In the genomic region with DNA sequence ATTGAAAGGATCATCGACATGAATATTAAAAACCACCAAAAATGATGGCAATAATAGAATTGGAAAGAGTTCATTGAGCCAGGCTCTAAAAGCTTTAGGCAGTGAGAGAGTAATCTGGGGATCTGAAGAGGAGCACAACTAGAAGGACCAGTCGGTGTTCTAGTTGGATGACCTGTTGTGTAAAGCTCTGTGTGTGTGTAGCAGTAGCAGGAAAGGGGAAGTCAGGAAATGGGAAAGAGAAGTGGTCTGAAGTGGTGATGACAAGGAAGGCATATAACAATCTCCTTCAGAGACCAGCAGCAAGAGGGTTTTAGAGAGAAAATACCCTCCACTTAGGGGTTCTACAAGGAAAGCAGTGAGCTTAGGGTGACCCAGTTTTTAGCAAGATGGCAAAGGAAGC, we compare ENCODE assay signal across 20 cellular contexts.
DNase-seq lines count a peak whose midpoint lies in the region; ATAC-seq and TF ChIP-seq lines count a peak whose summit lies in the region.
"Had no signal": no experiment of that assay in that cellular context is flagged by ENCODE, and none has a peak within 500 bp of the region (broad histone marks: within the 10 kb centered on the region; RNA-seq: fewer than 3 reads in every experiment).

No MANE protein-coding gene starts in this region.

- 79% methylated on average over 2 of the region's 2 CpGs for WGBS in HUES64
- WGBS in prostate gland, result 87% methylated on average over 2 of the region's 2 CpGs

- H3K9ac ChIP-seq in HUES64 (ENCODE audit: low read depth, low read length), result no peak overlapping the region
- H3K9ac ChIP-seq: parathyroid adenoma had no signal

- no peak overlapping the region for H3K4me3 ChIP-seq in HUES64 (ENCODE audit: low read length)
- no peak overlapping the region for H3K4me3 ChIP-seq in RWPE2 (ENCODE audit: severe bottlenecking)
- no peak overlapping the region for H3K4me3 ChIP-seq in upper lobe of right lung
- no peak overlapping the region for H3K4me3 ChIP-seq in prostate gland
- H3K4me3 ChIP-seq: heart left ventricle, lung, skin epidermis had no signal

- intact Hi-C loops in upper lobe of right lung (cut with DNase I), result no loop called here
- intact Hi-C loops in prostate gland (cut with DNase I), result no loop called here

- H3K4me1 ChIP-seq in HUES64 (ENCODE audit: insufficient read depth, low read length), result peaks cover 46% of the 10 kb centered on the region
- peaks cover 28% of the 10 kb centered on the region for H3K4me1 ChIP-seq in RWPE2 (ENCODE audit: insufficient read depth, poor library complexity, severe bottlenecking)
- H3K4me1 ChIP-seq in upper lobe of right lung, result no peaks in the 10 kb centered on the region
- no peaks in the 10 kb centered on the region for H3K4me1 ChIP-seq in prostate gland (replicated peaks)
- H3K4me1 ChIP-seq: BE2C, heart left ventricle had no signal

- no peak for DNase-seq in RWPE2 (ENCODE audit: low spot score)
- no peak for DNase-seq in upper lobe of right lung
- no peak for DNase-seq in RPMI8226
- no peak for DNase-seq in caudate nucleus (lab: John Stamatoyannopoulos, UW)
- no peak for DNase-seq in prostate gland (ENCODE audit: low spot score)
- DNase-seq: activated CD4-positive, alpha-beta T cell treated with anti-CD3 and anti-CD28 coated beads for 1 hour; activated CD8-positive, alpha-beta memory T cell treated with anti-CD3 and anti-CD28 coated beads, Interleukin-2, amount 10 ng/mL, durations not matched to agents 7 days and 5 days; BE2C; central memory CD4-positive, alpha-beta T cell; heart left ventricle; HFFc6; NCI-H2029; NCI-H446 treated with DMSO at 0.1 percent for 48 hours; SHP77 treated with DMSO at 0.1 percent for 48 hours; stimulated activated CD4-positive, alpha-beta T cell treated with anti-CD3 and anti-CD28 coated beads, Interleukin-4, amount 100 ng/mL, for 24 hours had no signal

- H3K27ac ChIP-seq in HUES64 (ENCODE audit: low read depth, low read length) (peak overlapping the region; percentile 87), RWPE2 (ENCODE audit: poor library complexity, severe bottlenecking) (peak overlapping the region; percentile 70), upper lobe of right lung (no peak overlapping the region), caudate nucleus (ENCODE audit: low read depth, low read length) (no peak overlapping the region), prostate gland (no peak overlapping the region)
- H3K27ac ChIP-seq: heart left ventricle, parathyroid adenoma, skin epidermis had no signal

- H3K27me3 ChIP-seq in HUES64 (ENCODE audit: insufficient read depth, low read length), result no peaks in the 10 kb centered on the region
- no peaks in the 10 kb centered on the region for H3K27me3 ChIP-seq in RWPE2 (ENCODE audit: insufficient read depth, poor library complexity, severe bottlenecking)
- no peaks in the 10 kb centered on the region for H3K27me3 ChIP-seq in upper lobe of right lung
- no peaks in the 10 kb centered on the region for H3K27me3 ChIP-seq in prostate gland (replicated peaks; ENCODE audit: insufficient read depth)
- H3K27me3 ChIP-seq: BE2C, heart left ventricle had no signal

- TF ChIP-seq CTCF in RWPE2 (IDR thresholded peaks at IDR 0.05; ENCODE audit: poor library complexity, severe bottlenecking) (no peak), upper lobe of right lung (IDR thresholded peaks at IDR 0.05) (no peak), prostate gland (IDR thresholded peaks at IDR 0.05) (no peak)

- TF ChIP-seq POLR2A in prostate gland (IDR thresholded peaks at IDR 0.05), result no peak

- ATAC-seq in RWPE2 (ENCODE audit: low read depth) (no peak), esophagus mucosa (peak; percentile 79), upper lobe of right lung (peak; percentile 29)
- ATAC-seq: activated CD8-positive, alpha-beta memory T cell treated with anti-CD3 and anti-CD28 coated beads, Interleukin-2, amount 10 ng/mL, durations not matched to agents 7 days and 5 days; heart left ventricle had no signal

- H3K9me3 ChIP-seq in HUES64 (ENCODE audit: insufficient read depth, low read depth, low read length) (no peaks in the 10 kb centered on the region), RWPE2 (ENCODE audit: severe bottlenecking) (no peaks in the 10 kb centered on the region), upper lobe of right lung (no peaks in the 10 kb centered on the region), prostate gland (no peaks in the 10 kb centered on the region)
- H3K9me3 ChIP-seq: BE2C, heart left ventricle had no signal

- no peaks in the 10 kb centered on the region for H3K36me3 ChIP-seq in HUES64 (ENCODE audit: insufficient read depth, low read length)
- H3K36me3 ChIP-seq in RWPE2 (ENCODE audit: low read depth), result no peaks in the 10 kb centered on the region
- H3K36me3 ChIP-seq in upper lobe of right lung, result no peaks in the 10 kb centered on the region
- no peaks in the 10 kb centered on the region for H3K36me3 ChIP-seq in prostate gland
- H3K36me3 ChIP-seq: BE2C, heart left ventricle had no signal

Comparison
In these comparisons a context has a peak if more than half of its experiments do, and no peak if none do; other contexts are left out.
1. H3K27ac ChIP-seq: peak in HUES64 (single experiment) and RWPE2 (single experiment); none in upper lobe of right lung (single experiment), caudate nucleus (single experiment) and prostate gland (0 of 2).